Comparison of ENCODE assay signal across 8 cellular contexts in the genomic region with DNA sequence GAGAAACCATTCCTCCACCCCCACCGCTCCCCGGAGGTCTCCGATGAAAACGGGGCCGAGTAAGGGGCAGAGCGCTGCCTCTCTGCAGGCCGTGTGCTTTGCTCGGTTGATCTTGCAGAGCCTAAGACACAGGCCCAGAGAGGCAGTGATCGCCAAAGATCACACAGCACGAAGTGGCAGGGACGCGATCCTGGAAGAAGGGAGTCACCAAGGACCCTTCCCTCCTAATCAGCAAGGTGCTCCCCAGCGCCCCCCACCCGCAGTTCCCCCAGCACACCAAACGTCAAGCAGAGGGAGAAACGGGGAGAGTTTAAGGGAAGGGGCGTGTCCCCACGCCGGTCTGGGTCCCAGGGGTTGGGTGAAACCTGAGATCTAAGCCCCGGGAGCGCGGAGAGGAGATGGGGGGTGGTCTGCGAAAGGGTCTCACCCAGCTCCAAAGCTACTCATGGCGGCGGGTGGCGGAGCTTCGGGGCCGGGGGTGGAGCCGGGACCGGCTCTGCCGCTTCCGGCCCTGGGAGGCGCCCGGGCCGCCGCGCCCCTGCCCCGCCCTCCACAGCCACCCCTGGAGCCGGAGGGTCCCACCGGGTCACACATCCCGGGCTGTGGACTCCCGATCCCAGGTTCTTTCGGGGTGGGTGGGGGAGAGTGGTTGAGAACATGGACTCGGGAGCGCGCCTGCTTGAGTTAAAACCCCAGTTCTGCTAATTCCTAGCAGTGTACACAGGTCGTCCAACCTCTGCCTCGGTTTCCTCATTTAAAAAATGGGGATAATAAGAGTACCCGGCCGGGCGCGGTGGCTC. TPM values are rescaled to one million over a fixed set of nuclear protein-coding genes. Genes with fewer than 3 reads are reported as not detected.
DNase-seq lines count a peak whose midpoint lies in the region; ATAC-seq and TF ChIP-seq lines count a peak whose summit lies in the region.

TSS of gene EML2 (minus strand) at position 468 of the 800 bp plus-strand sequence. CDS start at position 447, 21 bp downstream.

- H3K4me1 Mint-ChIP-seq in immature natural killer cell: peaks cover 48 to 49% of the 10 kb centered on the region in 2 donors

- H3K27ac Mint-ChIP-seq in immature natural killer cell: peak within 1 kb of the TSS; percentile 91 to 99 (median 98)

- TF ChIP-seq CTCF in brain microvascular endothelial cell (IDR thresholded peaks at IDR 0.05; ENCODE audit: low read depth, low read length, missing control alignments): peak; percentile 47

- no peaks in the 10 kb centered on the region for H3K9me3 ChIP-seq in HUES6 (ENCODE audit: control insufficient read depth, insufficient read depth, low read depth, low read length)

- H3K27me3 ChIP-seq in HUES6 (ENCODE audit: control insufficient read depth, insufficient read depth, low read length) (no peaks in the 10 kb centered on the region), brain microvascular endothelial cell (replicated peaks) (no peaks in the 10 kb centered on the region)

- H3K4me3 ChIP-seq in HUES6 (ENCODE audit: low read depth, low read length) (peak within 1 kb of the TSS; percentile 71), brain microvascular endothelial cell (ENCODE audit: low read depth, low read length) (peak within 1 kb of the TSS; percentile 75)

- peak within 1 kb of the TSS; percentile 48 for H3K9ac ChIP-seq in HUES6 (ENCODE audit: low read length)

- H3K9me3 Mint-ChIP-seq in immature natural killer cell: no peaks in the 10 kb centered on the region

- ATAC-seq in GM21528 (IDR thresholded peaks at IDR 0.05; ENCODE audit: low FRiP score, unreplicated experiment): no peak

- peak within 1 kb of the TSS; percentile 84 to 97 (median 94) for H3K4me3 Mint-ChIP-seq in immature natural killer cell

- in situ Hi-C loops in brain microvascular endothelial cell (cut with HindIII; ENCODE audit: low pct_ligation_motif_present, low sequenced_read_pairs): no loop called here

- H3K27me3 Mint-ChIP-seq in immature natural killer cell (ENCODE audit: low read depth in 3 of 3): peaks cover 6 to 14% (median 11%) of the 10 kb centered on the region in 3 donors

- H3K36me3 Mint-ChIP-seq in immature natural killer cell: peaks cover 0 to 4% (median 0%) of the 10 kb centered on the region in 3 donors

- H3K36me3 ChIP-seq in HUES6 (ENCODE audit: control insufficient read depth, insufficient read depth, low read length) (no peaks in the 10 kb centered on the region), brain microvascular endothelial cell (replicated peaks) (no peaks in the 10 kb centered on the region)

- peak; percentile 49 for DNase-seq in COLO668 (lab: John Stamatoyannopoulos, UW; ENCODE audit: unreplicated experiment)
- peak; percentile 32 for DNase-seq in T-helper 9 cell
- DNase-seq in brain microvascular endothelial cell: no peak
- peak; percentile 34 to 42 (median 36) for DNase-seq in immature natural killer cell
- DNase-seq in stimulated activated CD4-positive, alpha-beta T cell treated with anti-CD3 and anti-CD28 coated beads, Interleukin-15, amount 100 ng/mL, for 24 hours: peak; percentile 74
- DNase-seq in nucleus accumbens (lab: John Stamatoyannopoulos, UW): no peak

- H3K27ac ChIP-seq in HUES6 (ENCODE audit: low read depth, low read length) (no peak within 1 kb of the TSS; the same call in 1 of the 2 replicates), brain microvascular endothelial cell (no peak within 1 kb of the TSS)

- H3K4me1 ChIP-seq in HUES6 (ENCODE audit: control insufficient read depth, insufficient read depth, low read length): peaks cover 21% of the 10 kb centered on the region

RNA-seq across cellular contexts. Expression of gene EML2, which starts in this region (rescaled TPM):
- polyA plus RNA-seq in immature natural killer cell: 10 to 100 TPM; 11.9 to 24.7 (median 14.2) TPM

Comparison
In these comparisons a context has a peak if more than half of its experiments do, and no peak if none do; other contexts are left out.
1. DNase-seq: peak in COLO668 (single experiment), T-helper 9 cell (single experiment), immature natural killer cell (3 of 3) and stimulated activated CD4-positive, alpha-beta T cell treated with anti-CD3 and anti-CD28 coated beads, Interleukin-15, amount 100 ng/mL, for 24 hours (single experiment); none in brain microvascular endothelial cell (single experiment) and nucleus accumbens (0 of 56).